ENCODE assay signal across 26 cellular contexts in genomic region chrX:108025954-108026616, GRCh38. TPM values are rescaled to one million over a fixed set of nuclear protein-coding genes. Genes with fewer than 3 reads are reported as not detected.
DNase-seq lines count a peak whose midpoint lies in the region; ATAC-seq, FAIRE-seq and TF ChIP-seq lines count a peak whose summit lies in the region.
"Had no signal": no experiment of that assay in that cellular context is flagged by ENCODE, and none has a peak within 500 bp of the region (broad histone marks: within the 10 kb centered on the region; RNA-seq: fewer than 3 reads in every experiment).

No MANE protein-coding gene starts in this region.

- H3K9me1 ChIP-seq in endothelial cell of umbilical vein (replicated peaks; ENCODE audit: control insufficient read depth, extremely low read depth, insufficient read depth, low read length), result no peaks in the 10 kb centered on the region

- ATAC-seq in HepG2, result no peak
- no peak for ATAC-seq in right lobe of liver
- peak; percentile 91 for ATAC-seq in T-helper 17 cell
- ATAC-seq in stimulated activated naive CD8-positive, alpha-beta T cell treated with anti-CD3 and anti-CD28 coated beads, Interleukin-15, amount 100 ng/mL, for 72 hours, result peak; percentile 60
- ATAC-seq in HG02623 (IDR thresholded peaks at IDR 0.05; ENCODE audit: unreplicated experiment), result no peak
- ATAC-seq: GM23338, K562, sciatic nerve had no signal

- H3K27ac Mint-ChIP-seq in T-helper 17 cell, result peak overlapping the region; percentile 54
- H3K27ac Mint-ChIP-seq in stimulated activated naive CD8-positive, alpha-beta T cell treated with anti-CD3 and anti-CD28 coated beads, Interleukin-15, amount 100 ng/mL, for 72 hours, result no peak overlapping the region
- H3K27ac Mint-ChIP-seq: CD14-positive monocyte, GM23338, naive B cell had no signal

- POLR2A ChIA-PET in HepG2 (lab: Yijun Ruan, JAX) (no interaction called here), endothelial cell of umbilical vein (lab: Charles Lee) (no interaction called here)

- TF ChIP-seq CTCF in HepG2 (CRISPR knock-in tag; IDR thresholded peaks at IDR 0.05), result no peak
- TF ChIP-seq CTCF in right lobe of liver (IDR thresholded peaks at IDR 0.05), result no peak
- no peak for TF ChIP-seq CTCF in endothelial cell of umbilical vein (IDR thresholded peaks at IDR 0.05; ENCODE audit: extremely low read depth in 1 of 2, insufficient read depth in 1 of 2, low read depth in 1 of 2, low read length in 2 of 2)
- no peak for TF ChIP-seq CTCF in kidney (IDR thresholded peaks at IDR 0.05; ENCODE audit: borderline replicate concordance, extremely low read depth, insufficient read depth)

- peaks cover 43% of the 10 kb centered on the region for H3K4me1 Mint-ChIP-seq in T-helper 17 cell
- H3K4me1 Mint-ChIP-seq in stimulated activated naive CD8-positive, alpha-beta T cell treated with anti-CD3 and anti-CD28 coated beads, Interleukin-15, amount 100 ng/mL, for 72 hours, result peaks cover 61% of the 10 kb centered on the region
- H3K4me1 Mint-ChIP-seq: naive B cell had no signal

- BruUV-seq in HepG2 (replicated peaks; lab: Mats Ljungman, UMichigan) (no TSS peak), endothelial cell of umbilical vein (replicated peaks; lab: Mats Ljungman, UMichigan) (no TSS peak)

- in situ Hi-C loops in HepG2 (cut with HindIII; ENCODE audit: extremely low pct_ligation_motif_present, low pct_unique_long_range_greater_than_20kb), result no loop called here

- dilution Hi-C loops in endothelial cell of umbilical vein (cut with MboI; ENCODE audit: extremely low pct_ligation_motif_present, low sequenced_read_pairs), result no loop called here

- no peak overlapping the region for H3K4me3 ChIP-seq in HepG2 (replicated peaks in 1 of 3; ENCODE audit: insufficient read depth in 1 of 3, low read depth in 2 of 3, low read length in 3 of 3)
- no peak overlapping the region for H3K4me3 ChIP-seq in right lobe of liver
- H3K4me3 ChIP-seq in endothelial cell of umbilical vein (replicated peaks in 1 of 3; ENCODE audit: insufficient read depth in 1 of 3, low read depth in 1 of 3, low read length in 3 of 3), result no peak overlapping the region
- no peak overlapping the region for H3K4me3 ChIP-seq in kidney (ENCODE audit: low read length in 2 of 2)
- H3K4me3 ChIP-seq: GM23338, K562, ovary, SK-N-MC, tibial nerve had no signal

- no peaks in the 10 kb centered on the region for H3K36me3 ChIP-seq in HepG2 (replicated peaks in 1 of 2; ENCODE audit: control insufficient read depth in 1 of 2, insufficient read depth in 2 of 2, low read length in 2 of 2)
- H3K36me3 ChIP-seq in right lobe of liver, result no peaks in the 10 kb centered on the region
- H3K36me3 ChIP-seq in endothelial cell of umbilical vein (ENCODE audit: control insufficient read depth in 2 of 2, extremely low read depth in 1 of 2, insufficient read depth in 2 of 2, low read length in 2 of 2), result no peaks in the 10 kb centered on the region
- H3K36me3 ChIP-seq in kidney (ENCODE audit: control insufficient read depth in 1 of 2, insufficient read depth in 2 of 2, low read length in 2 of 2), result no peaks in the 10 kb centered on the region
- H3K36me3 ChIP-seq: ovary, tibial nerve had no signal

- H3K4me1 ChIP-seq in HepG2 (ENCODE audit: insufficient read depth, low read length) (no peaks in the 10 kb centered on the region), right lobe of liver (no peaks in the 10 kb centered on the region), endothelial cell of umbilical vein (ENCODE audit: control insufficient read depth, extremely low read depth, insufficient read depth, low read length) (peaks cover 30% of the 10 kb centered on the region), kidney (ENCODE audit: control insufficient read depth in 1 of 2, insufficient read depth in 1 of 2, low read depth in 1 of 2, low read length in 2 of 2) (no peaks in the 10 kb centered on the region)
- H3K4me1 ChIP-seq: tibial nerve had no signal

- H3K4me2 ChIP-seq in HepG2 (ENCODE audit: low read depth, low read length) (no peak overlapping the region), endothelial cell of umbilical vein (ENCODE audit: insufficient read depth, low read length) (no peak overlapping the region)
- H3K4me2 ChIP-seq: GM23338 had no signal

- peak; percentile 18 for FAIRE-seq in HepG2 (lab: Jason Lieb, UNC)
- peak; percentile 71 for FAIRE-seq in endothelial cell of umbilical vein (lab: Jason Lieb, UNC)
- no peak for FAIRE-seq in kidney (lab: Jason Lieb, UNC)
- FAIRE-seq: bronchial epithelial cell, frontal cortex, K562, keratinocyte had no signal

- no peaks in the 10 kb centered on the region for H3K27me3 Mint-ChIP-seq in T-helper 17 cell
- H3K27me3 Mint-ChIP-seq in stimulated activated naive CD8-positive, alpha-beta T cell treated with anti-CD3 and anti-CD28 coated beads, Interleukin-15, amount 100 ng/mL, for 72 hours, result no peaks in the 10 kb centered on the region

- H3K9me3 Mint-ChIP-seq in stimulated activated naive CD8-positive, alpha-beta T cell treated with anti-CD3 and anti-CD28 coated beads, Interleukin-15, amount 100 ng/mL, for 72 hours, result no peaks in the 10 kb centered on the region
- H3K9me3 Mint-ChIP-seq: CD14-positive monocyte, GM23338, naive B cell had no signal

- H3K79me2 ChIP-seq in HepG2 (ENCODE audit: insufficient read depth, low read length), result no peaks in the 10 kb centered on the region
- no peaks in the 10 kb centered on the region for H3K79me2 ChIP-seq in endothelial cell of umbilical vein (ENCODE audit: control insufficient read depth, insufficient read depth, low read length)

- CTCF ChIA-PET in HepG2 (lab: Yijun Ruan, JAX; ENCODE audit: low intra/inter-chr PET ratio, low total read pairs), result no interaction called here
- CTCF ChIA-PET in endothelial cell of umbilical vein (lab: Charles Lee), result no interaction called here

- H3K9me3 ChIP-seq in HepG2 (ENCODE audit: low read length), result no peaks in the 10 kb centered on the region
- no peaks in the 10 kb centered on the region for H3K9me3 ChIP-seq in right lobe of liver
- no peaks in the 10 kb centered on the region for H3K9me3 ChIP-seq in T-helper 17 cell (ENCODE audit: control insufficient read depth, low read length, poor library complexity, severe bottlenecking)
- no peaks in the 10 kb centered on the region for H3K9me3 ChIP-seq in endothelial cell of umbilical vein (replicated peaks; ENCODE audit: control insufficient read depth, insufficient read depth, low read length)
- H3K9me3 ChIP-seq in kidney (ENCODE audit: control insufficient read depth in 1 of 2, low read length in 2 of 2), result no peaks in the 10 kb centered on the region
- H3K9me3 ChIP-seq: ovary, tibial nerve had no signal

- no peaks in the 10 kb centered on the region for H4K20me1 ChIP-seq in HepG2 (ENCODE audit: insufficient read depth, low read length)
- no peaks in the 10 kb centered on the region for H4K20me1 ChIP-seq in endothelial cell of umbilical vein (replicated peaks; ENCODE audit: control insufficient read depth, extremely low read depth, insufficient read depth, low read length)

- H3K9ac ChIP-seq in HepG2 (ENCODE audit: insufficient read depth, low read depth, low read length) (no peak overlapping the region), endothelial cell of umbilical vein (replicated peaks; ENCODE audit: extremely low read depth, insufficient read depth, low read length) (peak overlapping the region; percentile 50), kidney (ENCODE audit: low read length in 2 of 2) (no peak overlapping the region)

- TF ChIP-seq POLR2A in HepG2 (IDR thresholded peaks at IDR 0.05; ENCODE audit: insufficient read depth in 1 of 2, low read depth in 2 of 2, low read length in 2 of 2), result no peak
- no peak for TF ChIP-seq POLR2A in right lobe of liver (IDR thresholded peaks at IDR 0.05)
- TF ChIP-seq POLR2A in endothelial cell of umbilical vein (IDR thresholded peaks at IDR 0.05; ENCODE audit: low read depth, low read length), result no peak

- H2AFZ ChIP-seq in HepG2 (ENCODE audit: low read length) (no peak overlapping the region), endothelial cell of umbilical vein (ENCODE audit: low read depth, low read length) (no peak overlapping the region)
- H2AFZ ChIP-seq: GM23338 had no signal

- peak overlapping the region; percentile 25 for H3K4me3 Mint-ChIP-seq in T-helper 17 cell
- peak overlapping the region; percentile 27 to 49 for H3K4me3 Mint-ChIP-seq in stimulated activated naive CD8-positive, alpha-beta T cell treated with anti-CD3 and anti-CD28 coated beads, Interleukin-15, amount 100 ng/mL, for 72 hours
- H3K4me3 Mint-ChIP-seq: CD14-positive monocyte, GM23338, naive B cell had no signal

- H3K27me3 ChIP-seq in HepG2 (ENCODE audit: control insufficient read depth in 1 of 2, insufficient read depth in 2 of 2, low read length in 2 of 2) (no peaks in the 10 kb centered on the region), right lobe of liver (no peaks in the 10 kb centered on the region), endothelial cell of umbilical vein (ENCODE audit: control insufficient read depth in 2 of 2, insufficient read depth in 2 of 2, low read length in 2 of 2) (no peaks in the 10 kb centered on the region)
- H3K27me3 ChIP-seq: ovary had no signal

- DNase-seq in HepG2 (ENCODE audit: low spot score) (no peak), right lobe of liver (no peak), T-helper 17 cell (no peak), endothelial cell of umbilical vein (ENCODE audit: low read depth, low spot score) (peak; percentile 83), NCI-H146 treated with DMSO at 0.1 percent for 48 hours (lab: John Stamatoyannopoulos, UW; ENCODE audit: unreplicated experiment) (no peak), kidney (no peak)
- DNase-seq in stimulated activated naive CD8-positive, alpha-beta T cell treated with anti-CD3 and anti-CD28 coated beads, Interleukin-15, amount 100 ng/mL, for 72 hours, result no peak
- DNase-seq: DMS79, naive B cell, NCI-H2081 treated with DMSO at 0.1 percent for 48 hours, NCI-H446 treated with DMSO at 0.1 percent for 48 hours, ovary had no signal

- no peak for TF ChIP-seq RAD21 in HepG2 (CRISPR knock-in tag; IDR thresholded peaks at IDR 0.05)

- intact Hi-C loops in HepG2 (cut with micrococcal nuclease; ENCODE audit: unreplicated experiment), result no loop called here
- intact Hi-C loops in right lobe of liver (cut with DNase I), result no loop called here
- intact Hi-C loops in endothelial cell of umbilical vein (cut with micrococcal nuclease), result loop anchor here (1.0 to 10.0 kb wide), 3 partner anchors 10 to 311 kb away; no protein-coding TSS in a partner anchor
- intact Hi-C loops in kidney (cut with DNase I), result no loop called here

- no peak for TF ChIP-seq EP300 in HepG2 (IDR thresholded peaks at IDR 0.05; ENCODE audit: low read depth in 2 of 2, low read length in 2 of 2)
- no peak for TF ChIP-seq EP300 in HepG2 (CRISPR knock-in tag; IDR thresholded peaks at IDR 0.05; ENCODE audit: borderline replicate concordance)

- 33% methylated on average over 1 of the region's 2 CpGs for WGBS in HepG2 (ENCODE audit: low lambda C conversion rate)
- 28% methylated on average over 2 of the region's 2 CpGs for WGBS in right lobe of liver (ENCODE audit: insufficient coverage, low coverage, low lambda C conversion rate, missing lambda C conversion rate)

- no peak overlapping the region for H3K27ac ChIP-seq in HepG2 (ENCODE audit: extremely low read length, insufficient read depth, low read length)
- H3K27ac ChIP-seq in right lobe of liver, result no peak overlapping the region
- peak overlapping the region; percentile 86 for H3K27ac ChIP-seq in endothelial cell of umbilical vein (ENCODE audit: insufficient read depth, low read depth, low read length)
- H3K27ac ChIP-seq in kidney (ENCODE audit: low read depth in 2 of 2, low read length in 2 of 2), result no peak overlapping the region
- H3K27ac ChIP-seq: ovary, SK-N-MC, tibial nerve had no signal

- no peaks in the 10 kb centered on the region for H3K36me3 Mint-ChIP-seq in T-helper 17 cell (ENCODE audit: low read depth)
- H3K36me3 Mint-ChIP-seq: CD14-positive monocyte, naive B cell had no signal

RNA-seq across cellular contexts. Expression of gene VSIG1, which starts 18.8 kb away (rescaled TPM):
- not detected in 2 replicates for total RNA-seq in HepG2 (2016; rRNA removed; fragmentation: Illumina TruSeq; extraction: Trizol)
- not detected in 2 replicates for total RNA-seq in HepG2 (2016; cell fraction: cytosol; rRNA removed; fragmentation: Illumina TruSeq; extraction: Trizol; ENCODE audit: low read depth)
- not detected in 2 replicates for total RNA-seq in HepG2 (2016; cell fraction: insoluble cytoplasmic fraction; rRNA removed; fragmentation: Illumina TruSeq; extraction: Trizol)
- total RNA-seq in HepG2 (2016; cell fraction: membrane; rRNA removed; fragmentation: Illumina TruSeq; extraction: Trizol), result not detected in 2 replicates
- total RNA-seq in HepG2 (2016; cell fraction: nucleus; rRNA removed; fragmentation: Illumina TruSeq; extraction: Trizol), result not detected in 2 replicates
- polyA plus RNA-seq in HepG2 (2011; rRNA removed), result 0.01 TPM in 1 of 2 replicates, not detected in the other
- polyA plus RNA-seq in HepG2 (2011; cell fraction: cytosol; rRNA removed), result not detected in 2 replicates
- not detected in 2 replicates for polyA plus RNA-seq in HepG2 (2011; cell fraction: nucleus; rRNA removed)
- 0.05 TPM in 1 of 2 replicates, not detected in the other for polyA plus RNA-seq in HepG2 (2012)
- polyA plus RNA-seq in HepG2 (2016; cell fraction: cytosol; fragmentation: Illumina TruSeq; extraction: Trizol; ENCODE audit: low read depth), result not detected in 2 replicates
- polyA plus RNA-seq in HepG2 (2016; cell fraction: insoluble cytoplasmic fraction; fragmentation: Illumina TruSeq; extraction: Trizol; ENCODE audit: low read depth), result not detected in 2 replicates
- polyA plus RNA-seq in HepG2 (2016; cell fraction: membrane; fragmentation: Illumina TruSeq; extraction: Trizol; ENCODE audit: low read depth), result not detected in 2 replicates
- polyA plus RNA-seq in HepG2 (2016; cell fraction: nucleus; fragmentation: Illumina TruSeq; extraction: Trizol; ENCODE audit: insufficient read depth, low read depth), result not detected in 2 replicates
- not detected in 2 replicates for polyA minus RNA-seq in HepG2 (2011; rRNA and poly(A)+ RNA removed; ENCODE audit: low replicate concordance)
- not detected in 2 replicates for polyA minus RNA-seq in HepG2 (2011; cell fraction: cytosol; rRNA and poly(A)+ RNA removed)
- polyA minus RNA-seq in HepG2 (2011; cell fraction: nucleus; rRNA and poly(A)+ RNA removed), result not detected in 2 replicates
- total RNA-seq in right lobe of liver, result not detected
- 10 to 100 TPM; 20.9 to 32.6 TPM for total RNA-seq in T-helper 17 cell
- 2.1 and 2.6 TPM in 2 replicates for total RNA-seq in endothelial cell of umbilical vein
- 1.5 and 3.5 TPM in 2 replicates for polyA plus RNA-seq in endothelial cell of umbilical vein
- 2.1 and 2.8 TPM in 2 replicates for polyA plus RNA-seq in endothelial cell of umbilical vein (2011; cell fraction: cytosol; rRNA removed)
- 3.0 and 4.1 TPM in 2 replicates for polyA plus RNA-seq in endothelial cell of umbilical vein (2011; cell fraction: nucleus; rRNA removed)
- polyA plus RNA-seq in endothelial cell of umbilical vein (2012), result 2.3 and 4.1 TPM in 2 replicates
- polyA minus RNA-seq in endothelial cell of umbilical vein, result 1.3 and 3.1 TPM in 2 replicates
- not detected for polyA minus RNA-seq in endothelial cell of umbilical vein (2011; cell fraction: cytosol; rRNA and poly(A)+ RNA removed)
- polyA minus RNA-seq in endothelial cell of umbilical vein (2011; cell fraction: nucleus; rRNA and poly(A)+ RNA removed), result 0.91 and 1.3 TPM in 2 replicates
- 1.4 TPM for total RNA-seq in kidney
- not detected for polyA plus RNA-seq in kidney (ENCODE audit: insufficient read depth, low read depth, low replicate concordance)
- total RNA-seq: K562, RPMI7951 had no signal
- polyA plus RNA-seq: CD14-positive monocyte, K562 had no signal

RNA-seq across cellular contexts. Expression of gene TEX13B, which starts 43.9 kb away (rescaled TPM):
- total RNA-seq in HepG2 (2016; rRNA removed; fragmentation: Illumina TruSeq; extraction: Trizol) (not detected in 2 replicates), right lobe of liver (not detected), T-helper 17 cell (not detected), endothelial cell of umbilical vein (not detected in 2 replicates), kidney (not detected)
- total RNA-seq in HepG2 (2016; cell fraction: cytosol; rRNA removed; fragmentation: Illumina TruSeq; extraction: Trizol; ENCODE audit: low read depth), result not detected in 2 replicates
- not detected in 2 replicates for total RNA-seq in HepG2 (2016; cell fraction: insoluble cytoplasmic fraction; rRNA removed; fragmentation: Illumina TruSeq; extraction: Trizol)
- total RNA-seq in HepG2 (2016; cell fraction: membrane; rRNA removed; fragmentation: Illumina TruSeq; extraction: Trizol), result not detected in 2 replicates
- not detected in 2 replicates for total RNA-seq in HepG2 (2016; cell fraction: nucleus; rRNA removed; fragmentation: Illumina TruSeq; extraction: Trizol)
- polyA plus RNA-seq in HepG2 (2011; rRNA removed) (not detected in 2 replicates), endothelial cell of umbilical vein (not detected in 2 replicates), kidney (ENCODE audit: insufficient read depth, low read depth, low replicate concordance) (not detected)
- polyA plus RNA-seq in HepG2 (2011; cell fraction: cytosol; rRNA removed), result not detected in 2 replicates
- polyA plus RNA-seq in HepG2 (2011; cell fraction: nucleus; rRNA removed), result not detected in 2 replicates
- not detected in 2 replicates for polyA plus RNA-seq in HepG2 (2012)
- polyA plus RNA-seq in HepG2 (2016; cell fraction: cytosol; fragmentation: Illumina TruSeq; extraction: Trizol; ENCODE audit: low read depth), result not detected in 2 replicates
- not detected in 2 replicates for polyA plus RNA-seq in HepG2 (2016; cell fraction: insoluble cytoplasmic fraction; fragmentation: Illumina TruSeq; extraction: Trizol; ENCODE audit: low read depth)
- polyA plus RNA-seq in HepG2 (2016; cell fraction: membrane; fragmentation: Illumina TruSeq; extraction: Trizol; ENCODE audit: low read depth), result not detected in 2 replicates
- polyA plus RNA-seq in HepG2 (2016; cell fraction: nucleus; fragmentation: Illumina TruSeq; extraction: Trizol; ENCODE audit: insufficient read depth, low read depth), result not detected in 2 replicates
- polyA minus RNA-seq in HepG2 (2011; rRNA and poly(A)+ RNA removed; ENCODE audit: low replicate concordance), result not detected in 2 replicates
- polyA minus RNA-seq in HepG2 (2011; cell fraction: cytosol; rRNA and poly(A)+ RNA removed), result not detected in 2 replicates
- polyA minus RNA-seq in HepG2 (2011; cell fraction: nucleus; rRNA and poly(A)+ RNA removed), result not detected in 2 replicates
- not detected in 2 replicates for polyA plus RNA-seq in endothelial cell of umbilical vein (2011; cell fraction: cytosol; rRNA removed)
- not detected in 2 replicates for polyA plus RNA-seq in endothelial cell of umbilical vein (2011; cell fraction: nucleus; rRNA removed)
- polyA plus RNA-seq in endothelial cell of umbilical vein (2012), result not detected in 2 replicates
- not detected in 2 replicates for polyA minus RNA-seq in endothelial cell of umbilical vein
- not detected for polyA minus RNA-seq in endothelial cell of umbilical vein (2011; cell fraction: cytosol; rRNA and poly(A)+ RNA removed)
- not detected in 2 replicates for polyA minus RNA-seq in endothelial cell of umbilical vein (2011; cell fraction: nucleus; rRNA and poly(A)+ RNA removed)
- total RNA-seq: activated CD8-positive, alpha-beta memory T cell treated with anti-CD3 and anti-CD28 coated beads for 36 hours; bronchial epithelial cell; epithelial cell of proximal tubule; frontal cortex; GM23338; K562; ovary; sciatic nerve; tibial nerve had no signal
- polyA plus RNA-seq: AG04450, CD14-positive monocyte, K562, keratinocyte, ovary had no signal

Comparison
In these comparisons a context has a peak if more than half of its experiments do, and no peak if none do; other contexts are left out.
1. ATAC-seq: peak in T-helper 17 cell (single experiment) and stimulated activated naive CD8-positive, alpha-beta T cell treated with anti-CD3 and anti-CD28 coated beads, Interleukin-15, amount 100 ng/mL, for 72 hours (single experiment); none in HepG2 (single experiment), right lobe of liver (0 of 4) and HG02623 (single experiment).